In the genomic region with DNA sequence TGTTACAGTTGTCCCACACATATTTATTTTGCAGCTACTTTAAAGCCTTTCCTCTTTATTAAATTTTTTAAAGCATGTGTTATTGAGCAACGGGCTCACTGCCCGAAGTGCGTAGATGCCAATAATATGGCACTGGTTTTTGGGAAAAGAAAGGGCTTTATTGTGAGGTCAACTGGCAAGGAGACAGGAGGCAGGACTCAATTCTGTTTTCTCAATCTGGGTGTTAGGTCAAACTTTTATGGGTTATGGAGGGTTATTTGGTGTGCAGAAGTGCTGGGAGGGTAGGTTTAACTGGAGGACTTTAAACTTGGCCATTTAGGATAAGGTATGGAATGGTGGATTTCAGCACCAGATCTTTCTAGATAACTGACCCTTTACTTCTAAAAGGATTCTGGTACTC, we compare ENCODE assay signal across 2 cellular contexts.
TF ChIP-seq lines count a peak whose summit lies in the region.

No MANE protein-coding gene starts in this region.

TF ChIP-seq in HCT116, 20 proteins besides CTCF, POLR2A, EP300 and RAD21 (continued from another document):
- TF ChIP-seq ELF1 (IDR thresholded peaks at IDR 0.05; ENCODE audit: borderline replicate concordance, low read depth) (no peak), CBX3 (IDR thresholded peaks at IDR 0.05; ENCODE audit: low read depth) (no peak), SRF (IDR thresholded peaks at IDR 0.05; ENCODE audit: low read depth) (no peak), SIN3A (IDR thresholded peaks at IDR 0.05; ENCODE audit: low read depth) (no peak), EZH2 (IDR thresholded peaks at IDR 0.05) (no peak), POLR2AphosphoS5 (IDR thresholded peaks at IDR 0.05; ENCODE audit: low read depth, low read length) (no peak), ZFX (IDR thresholded peaks at IDR 0.05) (no peak), CEBPB (IDR thresholded peaks at IDR 0.05; ENCODE audit: low read depth) (no peak), TCF7L2 (IDR thresholded peaks at IDR 0.05; ENCODE audit: borderline replicate concordance, extremely low read depth, insufficient read depth, insufficient read length) (no peak), JUND (IDR thresholded peaks at IDR 0.05) (no peak), FOSL1 (IDR thresholded peaks at IDR 0.05; ENCODE audit: low read depth) (no peak), SP1 (IDR thresholded peaks at IDR 0.05; ENCODE audit: low read depth) (no peak), EGR1 (IDR thresholded peaks at IDR 0.05; ENCODE audit: low read depth) (no peak)
- TF ChIP-seq, protein P1, sequence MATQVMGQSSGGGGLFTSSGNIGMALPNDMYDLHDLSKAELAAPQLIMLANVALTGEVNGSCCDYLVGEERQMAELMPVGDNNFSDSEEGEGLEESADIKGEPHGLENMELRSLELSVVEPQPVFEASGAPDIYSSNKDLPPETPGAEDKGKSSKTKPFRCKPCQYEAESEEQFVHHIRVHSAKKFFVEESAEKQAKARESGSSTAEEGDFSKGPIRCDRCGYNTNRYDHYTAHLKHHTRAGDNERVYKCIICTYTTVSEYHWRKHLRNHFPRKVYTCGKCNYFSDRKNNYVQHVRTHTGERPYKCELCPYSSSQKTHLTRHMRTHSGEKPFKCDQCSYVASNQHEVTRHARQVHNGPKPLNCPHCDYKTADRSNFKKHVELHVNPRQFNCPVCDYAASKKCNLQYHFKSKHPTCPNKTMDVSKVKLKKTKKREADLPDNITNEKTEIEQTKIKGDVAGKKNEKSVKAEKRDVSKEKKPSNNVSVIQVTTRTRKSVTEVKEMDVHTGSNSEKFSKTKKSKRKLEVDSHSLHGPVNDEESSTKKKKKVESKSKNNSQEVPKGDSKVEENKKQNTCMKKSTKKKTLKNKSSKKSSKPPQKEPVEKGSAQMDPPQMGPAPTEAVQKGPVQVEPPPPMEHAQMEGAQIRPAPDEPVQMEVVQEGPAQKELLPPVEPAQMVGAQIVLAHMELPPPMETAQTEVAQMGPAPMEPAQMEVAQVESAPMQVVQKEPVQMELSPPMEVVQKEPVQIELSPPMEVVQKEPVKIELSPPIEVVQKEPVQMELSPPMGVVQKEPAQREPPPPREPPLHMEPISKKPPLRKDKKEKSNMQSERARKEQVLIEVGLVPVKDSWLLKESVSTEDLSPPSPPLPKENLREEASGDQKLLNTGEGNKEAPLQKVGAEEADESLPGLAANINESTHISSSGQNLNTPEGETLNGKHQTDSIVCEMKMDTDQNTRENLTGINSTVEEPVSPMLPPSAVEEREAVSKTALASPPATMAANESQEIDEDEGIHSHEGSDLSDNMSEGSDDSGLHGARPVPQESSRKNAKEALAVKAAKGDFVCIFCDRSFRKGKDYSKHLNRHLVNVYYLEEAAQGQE (IDR thresholded peaks at IDR 0.05; ENCODE audit: low read depth), result no peak
- TF ChIP-seq, protein P2, sequence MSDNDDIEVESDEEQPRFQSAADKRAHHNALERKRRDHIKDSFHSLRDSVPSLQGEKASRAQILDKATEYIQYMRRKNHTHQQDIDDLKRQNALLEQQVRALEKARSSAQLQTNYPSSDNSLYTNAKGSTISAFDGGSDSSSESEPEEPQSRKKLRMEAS (IDR thresholded peaks at IDR 0.05), result no peak
- TF ChIP-seq, protein P3, sequence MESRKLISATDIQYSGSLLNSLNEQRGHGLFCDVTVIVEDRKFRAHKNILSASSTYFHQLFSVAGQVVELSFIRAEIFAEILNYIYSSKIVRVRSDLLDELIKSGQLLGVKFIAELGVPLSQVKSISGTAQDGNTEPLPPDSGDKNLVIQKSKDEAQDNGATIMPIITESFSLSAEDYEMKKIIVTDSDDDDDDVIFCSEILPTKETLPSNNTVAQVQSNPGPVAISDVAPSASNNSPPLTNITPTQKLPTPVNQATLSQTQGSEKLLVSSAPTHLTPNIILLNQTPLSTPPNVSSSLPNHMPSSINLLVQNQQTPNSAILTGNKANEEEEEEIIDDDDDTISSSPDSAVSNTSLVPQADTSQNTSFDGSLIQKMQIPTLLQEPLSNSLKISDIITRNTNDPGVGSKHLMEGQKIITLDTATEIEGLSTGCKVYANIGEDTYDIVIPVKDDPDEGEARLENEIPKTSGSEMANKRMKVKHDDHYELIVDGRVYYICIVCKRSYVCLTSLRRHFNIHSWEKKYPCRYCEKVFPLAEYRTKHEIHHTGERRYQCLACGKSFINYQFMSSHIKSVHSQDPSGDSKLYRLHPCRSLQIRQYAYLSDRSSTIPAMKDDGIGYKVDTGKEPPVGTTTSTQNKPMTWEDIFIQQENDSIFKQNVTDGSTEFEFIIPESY (IDR thresholded peaks at IDR 0.05; ENCODE audit: extremely low read depth, insufficient replicate concordance, low read length), result no peak
TF ChIP-seq in HCT116: peak in this region for 0.

TF ChIP-seq in GM12878, 131 proteins besides CTCF, POLR2A, EP300 and RAD21 (continued from another document):
- TF ChIP-seq E4F1 (IDR thresholded peaks at IDR 0.05; ENCODE audit: borderline replicate concordance, partially characterized antibody), result no peak
- TF ChIP-seq, protein P4, sequence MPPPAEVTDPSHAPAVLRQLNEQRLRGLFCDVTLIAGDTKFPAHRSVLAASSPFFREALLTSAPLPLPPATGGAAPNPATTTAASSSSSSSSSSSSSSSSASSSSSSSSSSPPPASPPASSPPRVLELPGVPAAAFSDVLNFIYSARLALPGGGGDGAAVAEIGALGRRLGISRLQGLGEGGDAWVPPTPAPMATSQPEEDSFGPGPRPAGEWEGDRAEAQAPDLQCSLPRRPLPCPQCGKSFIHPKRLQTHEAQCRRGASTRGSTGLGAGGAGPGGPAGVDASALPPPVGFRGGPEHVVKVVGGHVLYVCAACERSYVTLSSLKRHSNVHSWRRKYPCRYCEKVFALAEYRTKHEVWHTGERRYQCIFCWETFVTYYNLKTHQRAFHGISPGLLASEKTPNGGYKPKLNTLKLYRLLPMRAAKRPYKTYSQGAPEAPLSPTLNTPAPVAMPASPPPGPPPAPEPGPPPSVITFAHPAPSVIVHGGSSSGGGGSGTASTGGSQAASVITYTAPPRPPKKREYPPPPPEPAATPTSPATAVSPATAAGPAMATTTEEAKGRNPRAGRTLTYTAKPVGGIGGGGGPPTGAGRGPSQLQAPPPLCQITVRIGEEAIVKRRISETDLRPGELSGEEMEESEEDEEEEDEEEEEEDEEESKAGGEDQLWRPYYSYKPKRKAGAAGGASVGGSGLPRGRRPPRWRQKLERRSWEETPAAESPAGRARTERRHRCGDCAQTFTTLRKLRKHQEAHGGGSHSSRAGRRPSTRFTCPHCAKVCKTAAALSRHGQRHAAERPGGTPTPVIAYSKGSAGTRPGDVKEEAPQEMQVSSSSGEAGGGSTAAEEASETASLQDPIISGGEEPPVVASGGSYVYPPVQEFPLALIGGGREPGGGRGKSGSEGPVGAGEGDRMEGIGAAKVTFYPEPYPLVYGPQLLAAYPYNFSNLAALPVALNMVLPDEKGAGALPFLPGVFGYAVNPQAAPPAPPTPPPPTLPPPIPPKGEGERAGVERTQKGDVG (CRISPR knock-in tag; IDR thresholded peaks at IDR 0.05), result no peak
- TF ChIP-seq TARDBP (IDR thresholded peaks at IDR 0.05; ENCODE audit: borderline replicate concordance), result no peak
- TF ChIP-seq HDGF (IDR thresholded peaks at IDR 0.05), result no peak
- no peak for TF ChIP-seq CHD2 (IDR thresholded peaks at IDR 0.05; ENCODE audit: borderline replicate concordance, low read depth, low read length)
- no peak for TF ChIP-seq SIN3A (IDR thresholded peaks at IDR 0.05; ENCODE audit: low read depth, low read length)
- TF ChIP-seq POLR2AphosphoS2 (IDR thresholded peaks at IDR 0.05; ENCODE audit: low read depth, low read length), result no peak
- TF ChIP-seq NR2F1 (conservative IDR thresholded peaks at IDR 0.05), result no peak
- no peak for TF ChIP-seq SMAD1 (IDR thresholded peaks at IDR 0.05; ENCODE audit: low read depth, partially characterized antibody)
